ENCODE assay signal across 2 cellular contexts in the genomic region with DNA sequence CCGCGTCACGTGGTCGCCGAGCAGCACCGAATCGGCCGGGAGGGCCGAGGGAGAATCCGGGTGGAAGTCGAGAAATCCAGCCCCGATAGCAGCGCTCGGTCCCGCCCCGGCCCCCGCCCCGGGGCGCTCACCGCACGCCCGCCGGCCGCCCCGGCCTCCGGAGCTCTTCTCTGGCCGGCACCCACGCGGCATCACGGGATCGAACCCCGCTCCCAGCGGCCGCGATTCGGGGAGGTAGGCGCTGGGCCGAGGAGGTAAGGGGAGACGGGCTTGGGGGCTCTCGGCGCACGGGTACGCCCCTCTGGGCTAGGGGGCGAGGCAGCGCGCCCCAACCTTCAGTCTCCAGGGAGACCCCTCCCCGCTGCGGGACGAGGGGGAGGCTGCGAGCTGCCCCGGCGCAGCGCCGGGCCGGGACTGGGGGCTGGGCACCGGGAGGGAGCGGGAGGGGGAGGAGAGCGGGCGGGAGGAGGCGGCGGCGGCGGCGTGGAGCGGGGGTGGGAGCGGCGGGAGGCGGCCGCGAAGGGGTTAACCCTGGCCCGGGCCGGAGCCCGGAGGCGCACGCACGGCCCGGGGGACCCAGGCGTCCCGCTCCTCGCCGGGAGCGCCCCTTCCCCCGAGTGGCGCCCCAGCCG.
TF ChIP-seq lines count a peak whose summit lies in the region.

No MANE protein-coding gene starts in this region.

TF ChIP-seq in HEK293, 187 proteins besides CTCF, POLR2A, EP300 and RAD21 (continued from another document and continues in another):
- no peak for TF ChIP-seq ZNF596 (tag by site-specific recombination; IDR thresholded peaks at IDR 0.05)
- TF ChIP-seq ZNF843 (tag by site-specific recombination; IDR thresholded peaks at IDR 0.05), result no peak
- TF ChIP-seq ZNF560 (tag by site-specific recombination; IDR thresholded peaks at IDR 0.05; ENCODE audit: borderline replicate concordance), result no peak
- TF ChIP-seq ZNF423 (tag by site-specific recombination; IDR thresholded peaks at IDR 0.05), result no peak
- TF ChIP-seq ZNF366 (tag by site-specific recombination; conservative IDR thresholded peaks at IDR 0.05), result no peak
- TF ChIP-seq ZNF701 (tag by site-specific recombination; IDR thresholded peaks at IDR 0.05), result no peak
- TF ChIP-seq YY2 (tag by site-specific recombination; IDR thresholded peaks at IDR 0.05), result no peak
- no peak for TF ChIP-seq ZNF558 (tag by site-specific recombination; IDR thresholded peaks at IDR 0.05)
- TF ChIP-seq ZNF664 (tag by site-specific recombination; IDR thresholded peaks at IDR 0.05), result no peak
- peak; percentile 71 for TF ChIP-seq SP3 (tag by site-specific recombination; IDR thresholded peaks at IDR 0.05)
- no peak for TF ChIP-seq ZFP3 (tag by site-specific recombination; IDR thresholded peaks at IDR 0.05; ENCODE audit: low read depth)
- TF ChIP-seq HOXC10 (CRISPR knock-in tag; IDR thresholded peaks at IDR 0.05), result no peak
- no peak for TF ChIP-seq ZNF37A (tag by site-specific recombination; IDR thresholded peaks at IDR 0.05)
- TF ChIP-seq REPIN1 (tag by site-specific recombination; IDR thresholded peaks at IDR 0.05; ENCODE audit: low read depth), result 0 out of 2 replicates have a peak, but pooled peaks have one; percentile 64
- TF ChIP-seq SCRT2 (tag by site-specific recombination; IDR thresholded peaks at IDR 0.05), result no peak
- TF ChIP-seq KLF16 (tag by site-specific recombination; IDR thresholded peaks at IDR 0.05), result no peak
- peak; percentile 75; the same call in 1 of the 2 replicates for TF ChIP-seq ZNF398 (tag by site-specific recombination; IDR thresholded peaks at IDR 0.05)
- TF ChIP-seq ZNF112 (tag by site-specific recombination; IDR thresholded peaks at IDR 0.05), result no peak
- peak; percentile 13; the same call in 1 of the 2 replicates for TF ChIP-seq ZIC2 (tag by site-specific recombination; IDR thresholded peaks at IDR 0.05)
- TF ChIP-seq HIC1 (tag by site-specific recombination; IDR thresholded peaks at IDR 0.05), result no peak
- no peak for TF ChIP-seq ZSCAN23 (tag by site-specific recombination; IDR thresholded peaks at IDR 0.05)
- no peak for TF ChIP-seq KLF1 (tag by site-specific recombination; IDR thresholded peaks at IDR 0.05)
- TF ChIP-seq ZNF24 (tag by site-specific recombination; IDR thresholded peaks at IDR 0.05), result no peak
- no peak for TF ChIP-seq OVOL3 (tag by site-specific recombination; IDR thresholded peaks at IDR 0.05)
- TF ChIP-seq, protein P1, sequence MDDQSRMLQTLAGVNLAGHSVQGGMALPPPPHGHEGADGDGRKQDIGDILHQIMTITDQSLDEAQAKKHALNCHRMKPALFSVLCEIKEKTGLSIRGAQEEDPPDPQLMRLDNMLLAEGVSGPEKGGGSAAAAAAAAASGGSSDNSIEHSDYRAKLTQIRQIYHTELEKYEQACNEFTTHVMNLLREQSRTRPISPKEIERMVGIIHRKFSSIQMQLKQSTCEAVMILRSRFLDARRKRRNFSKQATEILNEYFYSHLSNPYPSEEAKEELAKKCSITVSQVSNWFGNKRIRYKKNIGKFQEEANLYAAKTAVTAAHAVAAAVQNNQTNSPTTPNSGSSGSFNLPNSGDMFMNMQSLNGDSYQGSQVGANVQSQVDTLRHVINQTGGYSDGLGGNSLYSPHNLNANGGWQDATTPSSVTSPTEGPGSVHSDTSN (CRISPR knock-in tag; IDR thresholded peaks at IDR 0.05), result no peak
- 0 out of 2 replicates have a peak, but pooled peaks have one; percentile 28 for TF ChIP-seq ZBTB20 (tag by site-specific recombination; IDR thresholded peaks at IDR 0.05)
- no peak for TF ChIP-seq ZNF555 (tag by site-specific recombination; conservative IDR thresholded peaks at IDR 0.05)
- no peak for TF ChIP-seq ZNF433 (tag by site-specific recombination; IDR thresholded peaks at IDR 0.05; ENCODE audit: low read depth)
- TF ChIP-seq IKZF3 (tag by site-specific recombination; IDR thresholded peaks at IDR 0.05), result no peak
- TF ChIP-seq EGR2 (tag by site-specific recombination; IDR thresholded peaks at IDR 0.05; ENCODE audit: low read depth), result 0 out of 2 replicates have a peak, but pooled peaks have one; percentile 43
- no peak for TF ChIP-seq ZNF629 (tag by site-specific recombination; IDR thresholded peaks at IDR 0.05)
- TF ChIP-seq ZNF76 (tag by site-specific recombination; IDR thresholded peaks at IDR 0.05; ENCODE audit: borderline replicate concordance, low read depth), result peak; percentile 85

TF ChIP-seq in liver, 16 proteins besides CTCF, POLR2A, EP300 and RAD21 (continued from another document):
- TF ChIP-seq HNF4A (conservative IDR thresholded peaks at IDR 0.05) (no peak), HNF4G (IDR thresholded peaks at IDR 0.05) (no peak), NR2F2 (IDR thresholded peaks at IDR 0.05) (no peak), ATF3 (IDR thresholded peaks at IDR 0.05) (no peak), TAF1 (conservative IDR thresholded peaks at IDR 0.05) (no peak), FOXA2 (IDR thresholded peaks at IDR 0.05) (no peak), RXRA (IDR thresholded peaks at IDR 0.05) (no peak), SP1 (IDR thresholded peaks at IDR 0.05) (no peak), JUND (IDR thresholded peaks at IDR 0.05) (no peak)
